20 cellular contexts compared by ENCODE assay signal in the genomic region with DNA sequence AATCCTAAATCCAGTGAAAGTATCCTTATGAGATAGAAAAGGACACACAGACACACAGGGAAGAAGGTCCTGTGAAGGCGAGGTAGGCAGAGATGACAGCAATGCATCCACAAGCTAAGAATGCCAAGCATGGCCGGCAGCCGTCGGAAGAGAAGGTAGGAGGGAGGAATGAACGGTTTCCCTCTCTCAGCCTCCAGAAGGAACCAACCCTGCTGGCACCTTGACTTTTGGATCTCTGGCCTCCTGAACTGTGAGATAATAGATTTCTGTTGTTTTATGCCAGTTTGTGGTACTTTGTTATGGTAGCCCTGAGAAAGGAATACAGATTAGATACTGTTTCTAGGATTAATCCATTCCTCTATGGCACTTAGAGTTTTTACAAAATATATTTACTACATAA.
"Had no signal": no experiment of that assay in that cellular context is flagged by ENCODE, and none has a peak within 500 bp of the region (broad histone marks: within the 10 kb centered on the region; RNA-seq: fewer than 3 reads in every experiment).

No MANE protein-coding gene starts in this region.

- H3K36me3 Mint-ChIP-seq: activated naive CD8-positive, alpha-beta T cell treated with anti-CD3 and anti-CD28 coated beads, Interleukin-2, amount 10 ng/mL, durations not matched to agents 7 days and 5 days; stimulated activated naive B cell treated with anti-CD40 and anti-IgM and Interleukin-4, amounts not matched to agents 10 μg/mL and 1 μg/mL and 100 μg/mL, for 72 hours; WTC11 had no signal

- H3K4me3 Mint-ChIP-seq: activated naive CD8-positive, alpha-beta T cell treated with anti-CD3 and anti-CD28 coated beads, Interleukin-2, amount 10 ng/mL, durations not matched to agents 7 days and 5 days; nephron progenitor cell; stimulated activated naive B cell treated with anti-CD40 and anti-IgM and Interleukin-4, amounts not matched to agents 10 μg/mL and 1 μg/mL and 100 μg/mL, for 72 hours; T-helper 1 cell treated with Interleukin-12 subunit alpha and Interleukin-12 subunit beta and Interleukin-4 antibody, amounts not matched to agents 30 μg/mL and 1 μg/mL, for 36 hours; WTC11 had no signal

- H3K27me3 ChIP-seq: cardiac muscle cell, pancreas, upper lobe of right lung had no signal

- FAIRE-seq: pancreas had no signal

- H3K27ac ChIP-seq: cardiac muscle cell, pancreas, thoracic aorta, upper lobe of right lung had no signal

- H3K9me3 ChIP-seq: pancreas, thoracic aorta, upper lobe of right lung had no signal

- DNase-seq: activated CD8-positive, alpha-beta memory T cell treated with anti-CD3 and anti-CD28 coated beads, Interleukin-2, amount 50 U/mL, for 48 hours; activated naive CD4-positive, alpha-beta T cell treated with Interleukin-2 at 50 U/mL for 16 hours; activated naive CD8-positive, alpha-beta T cell treated with anti-CD3 and anti-CD28 coated beads, Interleukin-2, amount 10 ng/mL, durations not matched to agents 7 days and 5 days; activated T-cell treated with anti-CD3 and anti-CD28 coated beads, Interleukin-2, amount 50 U/mL, for 48 hours; effector CD4-positive, alpha-beta T cell; foreskin melanocyte; hippocampal formation; left ventricle myocardium superior; midbrain; nephron progenitor cell; pancreas; right cardiac atrium; stimulated activated CD4-positive, alpha-beta T cell treated with anti-CD3 and anti-CD28 coated beads, Interleukin-15, amount 100 ng/mL, for 24 hours; stimulated activated naive B cell treated with anti-CD40 and anti-IgM and Interleukin-4, amounts not matched to agents 10 μg/mL and 1 μg/mL and 100 μg/mL, for 72 hours; T1000; upper lobe of right lung had no signal

- H3K4me3 ChIP-seq: cardiac muscle cell, pancreas, thoracic aorta, upper lobe of right lung had no signal

- H3K4me1 Mint-ChIP-seq: activated naive CD8-positive, alpha-beta T cell treated with anti-CD3 and anti-CD28 coated beads, Interleukin-2, amount 10 ng/mL, durations not matched to agents 7 days and 5 days; stimulated activated naive B cell treated with anti-CD40 and anti-IgM and Interleukin-4, amounts not matched to agents 10 μg/mL and 1 μg/mL and 100 μg/mL, for 72 hours had no signal

- H3K4me1 ChIP-seq: pancreas had no signal

- H3K9me3 Mint-ChIP-seq: activated naive CD8-positive, alpha-beta T cell treated with anti-CD3 and anti-CD28 coated beads, Interleukin-2, amount 10 ng/mL, durations not matched to agents 7 days and 5 days; nephron progenitor cell; T-helper 1 cell treated with Interleukin-12 subunit alpha and Interleukin-12 subunit beta and Interleukin-4 antibody, amounts not matched to agents 30 μg/mL and 1 μg/mL, for 36 hours; WTC11 had no signal

- H3K36me3 ChIP-seq: cardiac muscle cell, pancreas, thoracic aorta, upper lobe of right lung had no signal

- ATAC-seq: left ventricle myocardium superior; right cardiac atrium; stimulated activated naive B cell treated with anti-CD40 and anti-IgM and Interleukin-4, amounts not matched to agents 10 μg/mL and 1 μg/mL and 100 μg/mL, for 72 hours; upper lobe of right lung; WTC11 had no signal

- H3K27ac Mint-ChIP-seq: activated naive CD8-positive, alpha-beta T cell treated with anti-CD3 and anti-CD28 coated beads, Interleukin-2, amount 10 ng/mL, durations not matched to agents 7 days and 5 days; nephron progenitor cell; stimulated activated naive B cell treated with anti-CD40 and anti-IgM and Interleukin-4, amounts not matched to agents 10 μg/mL and 1 μg/mL and 100 μg/mL, for 72 hours; T-helper 1 cell treated with Interleukin-12 subunit alpha and Interleukin-12 subunit beta and Interleukin-4 antibody, amounts not matched to agents 30 μg/mL and 1 μg/mL, for 36 hours; WTC11 had no signal
